Comparison of ENCODE assay signal across 13 cellular contexts in genomic region chr5:36034536-36035134, GRCh38. TPM values are rescaled to one million over a fixed set of nuclear protein-coding genes. Genes with fewer than 3 reads are reported as not detected.
"Had no signal": no experiment of that assay in that cellular context is flagged by ENCODE, and none has a peak within 500 bp of the region (broad histone marks: within the 10 kb centered on the region; RNA-seq: fewer than 3 reads in every experiment).

No MANE protein-coding gene starts in this region.

RNA-seq across cellular contexts. Expression of gene UGT3A2, which starts 32.0 kb away (rescaled TPM):
- total RNA-seq: activated CD4-positive, alpha-beta T cell treated with anti-CD3 and anti-CD28 coated beads for 36 hours; activated CD4-positive, alpha-beta T cell treated with anti-CD3 and anti-CD28 coated beads, Interleukin-2, amount 10 ng/mL, durations not matched to agents 7 days and 5 days; activated CD8-positive, alpha-beta T cell treated with anti-CD3 and anti-CD28 coated beads, Interleukin-2, amount 10 ng/mL, durations not matched to agents 7 days and 5 days; activated naive CD8-positive, alpha-beta T cell treated with anti-CD3 and anti-CD28 coated beads, Interleukin-2, amount 10 ng/mL, durations not matched to agents 7 days and 5 days; activated T-helper 2 cell treated with anti-CD3 and anti-CD28 coated beads, Interferon-gamma antibody, Interleukin-2, Interleukin-4, amounts not matched to agents 10 μg/mL and 5 μg/mL and 100 μg/mL, durations not matched to agents 14 hours and 24 hours and 36 hours; ascending aorta; bronchial epithelial cell; T-cell; T-helper 17 cell had no signal

RNA-seq across cellular contexts. Expression of gene UGT3A1, which starts 43.4 kb away (rescaled TPM):
- total RNA-seq: activated CD4-positive, alpha-beta memory T cell treated with anti-CD3 and anti-CD28 coated beads, Interleukin-2, amount 10 ng/mL, durations not matched to agents 7 days and 5 days; activated CD4-positive, alpha-beta T cell treated with anti-CD3 and anti-CD28 coated beads for 36 hours; activated CD4-positive, alpha-beta T cell treated with anti-CD3 and anti-CD28 coated beads, Interleukin-2, amount 10 ng/mL, durations not matched to agents 7 days and 5 days; activated CD8-positive, alpha-beta memory T cell treated with anti-CD3 and anti-CD28 coated beads, Interleukin-2, amount 10 ng/mL, durations not matched to agents 7 days and 5 days; activated CD8-positive, alpha-beta T cell treated with anti-CD3 and anti-CD28 coated beads, Interleukin-2, amount 10 ng/mL, durations not matched to agents 7 days and 5 days; activated naive CD8-positive, alpha-beta T cell treated with anti-CD3 and anti-CD28 coated beads, Interleukin-2, amount 10 ng/mL, durations not matched to agents 7 days and 5 days; activated T-helper 2 cell treated with anti-CD3 and anti-CD28 coated beads, Interferon-gamma antibody, Interleukin-2, Interleukin-4, amounts not matched to agents 10 μg/mL and 5 μg/mL and 100 μg/mL, durations not matched to agents 14 hours and 24 hours and 36 hours; ascending aorta; bronchial epithelial cell; T-cell; T-helper 1 cell treated with Interleukin-12 subunit alpha and Interleukin-12 subunit beta and Interleukin-4 antibody, amounts not matched to agents 30 ng/mL and 1 ng/mL, for 36 hours; T-helper 17 cell; T-helper 2 cell treated with Interferon-gamma antibody and Interleukin-4, amounts not matched to agents 100 ng/mL and 5 ng/mL, for 36 hours had no signal
